Comparison of ENCODE assay signal across 6 cellular contexts in genomic region chr15:90998737-90999136, GRCh38.
"Had no signal": no experiment of that assay in that cellular context is flagged by ENCODE, and none has a peak within 500 bp of the region (broad histone marks: within the 10 kb centered on the region; RNA-seq: fewer than 3 reads in every experiment).

No MANE protein-coding gene starts in this region.

- H2AFZ ChIP-seq: GM23338 had no signal

- DNase-seq: H9, HCEC 1CT, KBM-7 had no signal

- H3K27ac ChIP-seq: KMS-11 had no signal

- H3K27me3 Mint-ChIP-seq: IgD-negative memory B cell had no signal

- H3K4me2 ChIP-seq: GM23338, KMS-11 had no signal

- H3K9ac ChIP-seq: KMS-11 had no signal

- H3K9me3 Mint-ChIP-seq: GM23338, IgD-negative memory B cell had no signal

- H3K4me3 ChIP-seq: GM23338 had no signal

- ATAC-seq: GM23338 had no signal

- H3K4me3 Mint-ChIP-seq: GM23338, H9 had no signal

- H3K27ac Mint-ChIP-seq: GM23338, H9, IgD-negative memory B cell had no signal
